Comparison of ENCODE assay signal across 17 cellular contexts in the genomic region with DNA sequence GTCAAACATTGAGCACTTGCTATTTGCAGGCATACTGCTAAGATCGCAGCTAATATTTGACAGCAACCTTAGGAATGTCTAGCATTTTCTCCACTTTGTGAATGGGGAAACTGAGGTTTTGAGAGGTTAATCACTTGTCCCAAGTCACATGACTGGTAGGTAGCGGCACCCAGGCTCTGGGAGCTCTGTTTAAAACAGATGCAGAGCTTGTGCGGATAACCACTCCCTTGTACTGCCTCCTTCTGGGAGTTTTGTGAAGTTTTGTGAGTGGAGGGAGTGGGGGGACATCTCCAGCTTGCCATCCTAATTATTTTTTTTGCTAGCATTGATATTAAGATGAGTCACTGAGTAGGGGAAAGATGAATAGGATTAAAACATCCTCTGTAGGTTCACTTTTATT.
"Had no signal": no experiment of that assay in that cellular context is flagged by ENCODE, and none has a peak within 500 bp of the region (broad histone marks: within the 10 kb centered on the region; RNA-seq: fewer than 3 reads in every experiment).

No MANE protein-coding gene starts in this region.

- FAIRE-seq: small intestine had no signal

- H3K4me3 ChIP-seq: body of pancreas, cardiac muscle cell, ovary had no signal

- H3K27me3 ChIP-seq: body of pancreas, ovary had no signal

- DNase-seq: activated gamma-delta T cell treated with Interleukin-2 at 50 U/mL for 16 hours; activated T-cell treated with anti-CD3 and anti-CD28 coated beads, Interleukin-2, amount 50 U/mL, for 1 hour; anterior cingulate cortex; foreskin keratinocyte; islet precursor cell; left cardiac atrium; naive thymus-derived CD4-positive, alpha-beta T cell; ovary; stimulated activated CD4-positive, alpha-beta T cell treated with anti-CD3 and anti-CD28 coated beads, Interleukin-15, amount 100 ng/mL, for 24 hours; stimulated activated CD8-positive, alpha-beta memory T cell treated with anti-CD3 and anti-CD28 coated beads, Interleukin-4, amount 100 ng/mL, for 48 hours; stimulated activated naive B cell treated with anti-CD40 and anti-IgM and Interleukin-4, amounts not matched to agents 10 μg/mL and 1 μg/mL and 100 μg/mL, for 72 hours; T-helper 9 cell had no signal

- H3K36me3 ChIP-seq: cardiac muscle cell, neutrophil, ovary, thoracic aorta had no signal

- H3K4me1 ChIP-seq: body of pancreas, foreskin keratinocyte had no signal

- H3K9me3 ChIP-seq: body of pancreas, neutrophil, ovary, thoracic aorta had no signal

- H3K27ac ChIP-seq: body of pancreas, cardiac muscle cell, foreskin keratinocyte, neutrophil, ovary, thoracic aorta had no signal
